Comparison of ENCODE assay signal across 23 cellular contexts in the genomic region with DNA sequence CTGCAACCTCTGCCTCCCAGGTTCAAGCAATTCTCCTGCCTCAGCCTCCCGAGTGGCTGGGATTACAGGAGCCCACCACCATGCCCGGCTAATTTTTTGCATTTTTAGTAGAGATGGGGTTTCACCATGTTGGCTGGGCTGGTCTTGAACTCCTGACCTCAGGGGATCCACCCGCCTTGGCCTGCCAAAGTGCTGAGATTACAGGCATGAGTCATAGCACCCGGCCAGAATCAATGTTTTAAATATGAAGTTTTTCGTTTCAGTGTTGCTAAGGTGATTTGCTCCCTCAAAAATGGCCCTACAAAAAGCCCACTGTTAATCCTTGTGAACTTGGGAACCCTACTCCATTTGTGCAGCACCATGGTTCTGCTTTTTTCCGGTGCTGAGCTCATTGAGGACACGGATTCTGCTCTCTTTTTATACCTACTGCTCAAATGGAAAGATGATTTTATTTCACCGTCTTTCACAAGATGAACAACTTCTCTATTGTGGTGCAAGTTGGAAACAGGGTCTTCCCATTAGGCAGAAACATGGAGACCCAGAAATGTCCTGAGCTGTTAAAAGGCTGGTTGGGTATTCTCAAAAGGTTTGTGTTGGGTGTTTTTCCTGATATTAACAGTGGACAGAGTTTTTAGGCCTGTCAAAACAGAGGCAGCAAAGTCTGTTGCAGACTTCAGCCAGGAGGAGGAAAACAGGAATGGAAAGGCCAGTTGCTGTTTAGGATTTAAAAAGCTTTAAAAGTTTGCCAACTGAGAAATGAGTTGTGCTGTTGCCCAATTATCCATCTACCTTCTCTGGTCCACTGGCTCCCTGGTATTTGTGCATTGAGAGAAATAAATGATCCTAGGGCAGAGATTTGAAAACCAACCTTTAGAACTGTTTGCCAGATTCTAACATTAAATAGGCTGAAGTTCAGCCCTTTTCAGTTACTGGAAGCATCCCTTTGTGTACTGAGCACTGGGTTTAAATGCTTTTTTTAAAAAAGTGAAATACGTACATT.
DNase-seq lines count a peak whose midpoint lies in the region; ATAC-seq and TF ChIP-seq lines count a peak whose summit lies in the region.
"Had no signal": no experiment of that assay in that cellular context is flagged by ENCODE, and none has a peak within 500 bp of the region (broad histone marks: within the 10 kb centered on the region; RNA-seq: fewer than 3 reads in every experiment).

No MANE protein-coding gene starts in this region.

- H3K9me2 ChIP-seq in GM23248 (ENCODE audit: insufficient read depth) = peaks cover 5% of the 10 kb centered on the region; the same call in 1 of the 2 replicates

- no peaks in the 10 kb centered on the region for H3F3A ChIP-seq in GM23248 (ENCODE audit: insufficient read depth)

- no peak overlapping the region for H3K9ac ChIP-seq in GM23248

- H3K4me1 ChIP-seq in GM23248 (ENCODE audit: insufficient read depth) = no peaks in the 10 kb centered on the region
- H3K4me1 ChIP-seq: ascending aorta, pancreas, Peyer's patch, uterus had no signal

- no peaks in the 10 kb centered on the region for H3K79me2 ChIP-seq in GM23248 (ENCODE audit: insufficient read depth)

- no peak overlapping the region for H3K4me2 ChIP-seq in GM23248 (ENCODE audit: unreplicated experiment)

- no peak for TF ChIP-seq CTCF in astrocyte of the cerebellum (IDR thresholded peaks at IDR 0.05; ENCODE audit: low read depth, low read length, missing control alignments)

- H3K36me3 ChIP-seq in GM23248 (ENCODE audit: low read depth) = no peaks in the 10 kb centered on the region
- H3K36me3 ChIP-seq: ascending aorta, pancreas, Peyer's patch, uterus had no signal

- in situ Hi-C loops in GM23248 (cut with MboI) = no loop called here
- in situ Hi-C loops in astrocyte of the cerebellum (cut with HindIII; ENCODE audit: low sequenced_read_pairs) = no loop called here

- H3K4me3 ChIP-seq in GM23248 (no peak overlapping the region), astrocyte of the cerebellum (ENCODE audit: low read depth, low read length) (no peak overlapping the region)
- H3K4me3 ChIP-seq: ascending aorta, pancreas, Peyer's patch, uterus had no signal

- ATAC-seq in HG02970 (IDR thresholded peaks at IDR 0.05; ENCODE audit: low FRiP score, unreplicated experiment) = no peak
- ATAC-seq: activated CD8-positive, alpha-beta memory T cell treated with anti-CD3 and anti-CD28 coated beads, Interleukin-2, amount 10 ng/mL, durations not matched to agents 7 days and 5 days; activated naive CD4-positive, alpha-beta T cell treated with anti-CD3 and anti-CD28 coated beads, Interleukin-2, amount 50 U/mL, for 72 hours; effector memory CD8-positive, alpha-beta T cell; pancreas had no signal

- WGBS in GM23248 (ENCODE audit: low coverage in 1 of 2, low lambda C conversion rate in 2 of 2, missing lambda C conversion rate in 2 of 2), 2 experiments = 21 to 25% methylated on average over 9 of the region's 9 CpGs

- no peaks in the 10 kb centered on the region for H3K27me3 ChIP-seq in GM23248 (replicated peaks; ENCODE audit: insufficient read depth)
- H3K27me3 ChIP-seq: ascending aorta, pancreas, Peyer's patch, uterus had no signal

- peak; percentile 20 for DNase-seq in GM23248
- DNase-seq in astrocyte of the cerebellum (ENCODE audit: low read depth) = peak; percentile 27
- peak; percentile 75 for DNase-seq in fibroblast of gingiva (ENCODE audit: low read depth)
- peak; percentile 43 for DNase-seq in left kidney (ENCODE audit: low read depth, low spot score)
- DNase-seq in Kasumi-1 (lab: John Stamatoyannopoulos, UW) = no peak
- DNase-seq in NCI-H2227 treated with DMSO at 0.1 percent for 48 hours (lab: John Stamatoyannopoulos, UW) = no peak
- DNase-seq in NOMO-1 treated with dmso at 0.1 percent for 144 hours (lab: John Stamatoyannopoulos, UW; ENCODE audit: unreplicated experiment) = no peak
- DNase-seq: activated CD4-positive, alpha-beta T cell treated with anti-CD3 and anti-CD28 coated beads, Interleukin-2, amount 10 ng/mL, durations not matched to agents 7 days and 5 days; activated CD8-positive, alpha-beta memory T cell treated with anti-CD3 and anti-CD28 coated beads, Interleukin-2, amount 10 ng/mL, durations not matched to agents 7 days and 5 days; C1 segment of cervical spinal cord; effector memory CD8-positive, alpha-beta T cell; immature natural killer cell; mesendoderm; naive B cell; NCI-H1105 treated with DMSO at 0.1 percent for 48 hours; NCI-H2081; NCI-H524; pancreas; Peyer's patch; uterus had no signal

- H3K27ac ChIP-seq in GM23248 = no peak overlapping the region
- H3K27ac ChIP-seq: ascending aorta, pancreas, Peyer's patch, uterus had no signal

- no peaks in the 10 kb centered on the region for H4K20me1 ChIP-seq in GM23248 (ENCODE audit: insufficient read depth)

- no peaks in the 10 kb centered on the region for H3K9me3 ChIP-seq in GM23248 (ENCODE audit: low read depth)
- H3K9me3 ChIP-seq: ascending aorta, pancreas, Peyer's patch, uterus had no signal

- H2AFZ ChIP-seq in GM23248 = 0 out of 2 replicates have a peak overlapping the region, but pooled peaks have one; percentile 19

Comparison
In these comparisons a context has a peak if more than half of its experiments do, and no peak if none do; other contexts are left out.
1. DNase-seq: peak in GM23248 (single experiment), astrocyte of the cerebellum (single experiment), fibroblast of gingiva (single experiment) and left kidney (single experiment); none in Kasumi-1 (0 of 2), NCI-H2227 treated with DMSO at 0.1 percent for 48 hours (single experiment) and NOMO-1 treated with dmso at 0.1 percent for 144 hours (single experiment).